In the genomic region with DNA sequence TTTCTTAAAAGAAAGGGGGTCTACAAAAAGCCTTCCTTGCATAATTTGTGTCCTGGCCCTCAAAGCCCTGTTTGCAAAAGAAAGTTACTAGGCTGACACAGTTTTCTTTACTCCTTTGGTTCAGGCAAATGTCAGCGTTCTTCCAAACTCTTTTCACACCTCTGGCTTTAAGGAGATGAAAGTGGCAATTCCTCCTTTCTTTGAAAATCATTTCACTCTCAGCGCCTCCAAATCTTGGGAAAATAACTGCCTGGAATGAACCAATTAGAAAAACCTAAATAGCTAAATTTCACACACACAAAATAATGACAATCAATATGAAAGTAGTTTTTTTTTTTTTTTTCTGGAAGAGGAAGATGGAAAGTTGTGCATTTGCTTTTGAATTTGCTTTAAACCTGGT, we compare ENCODE assay signal across 10 cellular contexts. TPM values are rescaled to one million over a fixed set of nuclear protein-coding genes. Genes with fewer than 3 reads are reported as not detected.
A peak's percentile ranks its signal among the peaks of the same experiment; 100 is the strongest.
DNase-seq lines count a peak whose midpoint lies in the region; ATAC-seq and TF ChIP-seq lines count a peak whose summit lies in the region.
"Had no signal": no experiment of that assay in that cellular context is flagged by ENCODE, and none has a peak within 500 bp of the region (broad histone marks: within the 10 kb centered on the region; RNA-seq: fewer than 3 reads in every experiment).

No MANE protein-coding gene starts in this region.

- DNase-seq in BJ (ENCODE audit: low read depth) (no peak), glutamatergic neuron (no peak), psoas muscle (no peak), NCI-H446 treated with DMSO at 0.1 percent for 48 hours (lab: John Stamatoyannopoulos, UW) (no peak), SW480 (ENCODE audit: low spot score) (no peak), GM19240 (ENCODE audit: insufficient read length, low spot score) (no peak), NCI-H524 (lab: John Stamatoyannopoulos, UW) (no peak)
- DNase-seq: stimulated activated CD4-positive, alpha-beta T cell treated with anti-CD3 and anti-CD28 coated beads, Interleukin-2, amount 100 ng/mL, for 24 hours; T-helper 1 cell had no signal

- H3K36me3 ChIP-seq in BJ (ENCODE audit: control insufficient read depth, insufficient read depth, low read length) (peaks cover 14% of the 10 kb centered on the region), psoas muscle (ENCODE audit: insufficient read depth in 1 of 2, low read depth in 1 of 2) (peaks cover 0 to under 1% of the 10 kb centered on the region in 2 donors)

- 21 to 28% (median 23%) methylated on average over 2 of the region's 2 CpGs for WGBS in psoas muscle, 3 donors

- H3K27me3 ChIP-seq in BJ (ENCODE audit: control insufficient read depth, insufficient read depth, low read length) (no peaks in the 10 kb centered on the region), psoas muscle (ENCODE audit: insufficient read depth in 3 of 3, low read length in 2 of 3) (no peaks in the 10 kb centered on the region)

- peaks cover 7% of the 10 kb centered on the region for H3K36me3 Mint-ChIP-seq in glutamatergic neuron (ENCODE audit: unreplicated experiment)

- POLR2A ChIA-PET in BJ (lab: Charles Lee) = interaction anchor here (0.6 kb wide), 2 partner anchors 960 to 1434 kb away, joined by 3 to 5 read pairs; no protein-coding TSS in a partner anchor

- H3K4me3 ChIP-seq in BJ (ENCODE audit: low read depth, low read length) (peak overlapping the region; percentile 85), WI38 (ENCODE audit: low read depth, low read length) (peak overlapping the region; percentile 74), psoas muscle (peak overlapping the region; percentile 70)

- H3K27ac Mint-ChIP-seq in glutamatergic neuron (ENCODE audit: unreplicated experiment) = no peak overlapping the region

- no peak for TF ChIP-seq CTCF in BJ (IDR thresholded peaks at IDR 0.05; ENCODE audit: insufficient read depth, low read depth, low read length)
- no peak for TF ChIP-seq CTCF in WI38 (IDR thresholded peaks at IDR 0.05; ENCODE audit: low read depth, low read length)
- no peak for TF ChIP-seq CTCF in glutamatergic neuron (IDR thresholded peaks at IDR 0.05; ENCODE audit: partially characterized antibody, unreplicated experiment)
- TF ChIP-seq CTCF in psoas muscle (IDR thresholded peaks at IDR 0.05) = no peak

- H3K27me3 Mint-ChIP-seq in glutamatergic neuron (ENCODE audit: unreplicated experiment) = peaks cover 45% of the 10 kb centered on the region

- intact Hi-C loops in psoas muscle (cut with DNase I) = loop anchor here (5.0 to 10.0 kb wide), 4 partner anchors 71 to 958 kb away; partner anchors contain the start of gene ETAA1 (in 1 of the 2)

- CTCF ChIA-PET in BJ (lab: Yijun Ruan, JAX) = interaction anchor here (0.6 to 1.3 kb wide), 3 partner anchors 8 to 1481 kb away, joined by 3 read pairs; no protein-coding TSS in a partner anchor

- ATAC-seq in psoas muscle = no peak

- H3K4me1 Mint-ChIP-seq in glutamatergic neuron (ENCODE audit: low read depth, unreplicated experiment) = peaks cover 16% of the 10 kb centered on the region

- peaks cover 39% of the 10 kb centered on the region for H3K9me3 Mint-ChIP-seq in glutamatergic neuron (ENCODE audit: unreplicated experiment)

- peak overlapping the region; percentile 92 for H3K27ac ChIP-seq in psoas muscle

- H3K4me3 Mint-ChIP-seq in glutamatergic neuron (ENCODE audit: unreplicated experiment) = peak overlapping the region; percentile 12

- no peaks in the 10 kb centered on the region for H3K4me1 ChIP-seq in psoas muscle

- H3K9me3 ChIP-seq in psoas muscle = no peaks in the 10 kb centered on the region

RNA-seq across cellular contexts. Expression of gene MEIS1, which starts 1.6 kb away (rescaled TPM):
- polyA plus RNA-seq in BJ (2011; rRNA removed) (57.4 and 65.7 TPM in 2 replicates), psoas muscle (1 to 10 TPM; 2.0 to 5.3 (median 2.1) TPM)
- polyA minus RNA-seq in BJ (2011; rRNA and poly(A)+ RNA removed) = 251 and 301 TPM in 2 replicates
- total RNA-seq in glutamatergic neuron (ENCODE audit: unreplicated experiment) (4.8 TPM), psoas muscle (1 to 10 TPM in 3 of 4 donors, under 1 TPM in 1; 0.77 to 6.8 (median 4.0) TPM)
